ENCODE assay signal across 19 cellular contexts in the genomic region with DNA sequence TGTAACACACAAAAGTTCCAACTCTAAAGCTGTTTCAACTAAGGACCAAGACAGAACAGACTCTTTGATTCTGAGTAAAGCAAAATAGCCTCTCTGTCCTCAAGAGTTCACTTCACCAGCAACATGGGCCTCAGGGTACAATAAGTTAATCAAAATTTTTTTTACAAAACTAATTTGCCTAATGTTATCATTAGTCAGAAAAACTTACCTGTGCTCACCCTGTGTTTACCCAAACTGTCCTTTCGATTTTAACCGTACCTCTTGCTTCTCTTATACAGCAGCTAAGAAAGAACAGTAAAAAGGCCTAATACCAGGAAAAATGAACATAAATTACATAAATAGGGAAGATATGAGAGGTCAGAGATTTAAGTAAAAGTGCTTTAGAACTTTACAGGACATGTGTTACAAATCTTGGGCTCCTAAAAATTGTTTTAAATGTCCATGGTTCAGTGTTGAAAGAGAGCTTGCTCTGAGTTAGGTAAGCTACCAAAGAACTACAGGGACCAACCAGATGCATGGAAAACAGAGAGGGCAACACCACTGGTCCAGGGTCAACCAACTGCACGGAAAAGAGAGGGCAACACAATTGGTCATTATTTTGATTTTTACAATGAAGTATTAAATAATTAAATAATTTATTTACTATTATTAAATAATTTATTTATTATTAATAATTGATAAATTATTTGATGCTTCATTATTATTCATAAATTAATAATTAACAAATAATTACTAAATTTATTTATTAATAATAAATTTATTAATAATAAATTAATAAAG.
DNase-seq lines count a peak whose midpoint lies in the region; ATAC-seq, FAIRE-seq and TF ChIP-seq lines count a peak whose summit lies in the region.
"Had no signal": no experiment of that assay in that cellular context is flagged by ENCODE, and none has a peak within 500 bp of the region (broad histone marks: within the 10 kb centered on the region; RNA-seq: fewer than 3 reads in every experiment).

No MANE protein-coding gene starts in this region.

- no peak for TF ChIP-seq CTCF in A549 (IDR thresholded peaks at IDR 0.05)
- no peak for TF ChIP-seq CTCF in Panc1 (IDR thresholded peaks at IDR 0.05)
- no peak for TF ChIP-seq CTCF in dorsolateral prefrontal cortex (IDR thresholded peaks at IDR 0.05 in 54 of 56, conservative IDR thresholded peaks at IDR 0.05 in 2 of 56; ENCODE audit: low read depth in 1 of 56, partially characterized antibody in 56 of 56)
- no peak for TF ChIP-seq CTCF in prostate gland (IDR thresholded peaks at IDR 0.05)

- TF ChIP-seq EP300 in A549 (IDR thresholded peaks at IDR 0.05): no peak

- H3K36me3 ChIP-seq in Panc1 (ENCODE audit: control insufficient read depth, insufficient read depth, low read length) (peaks cover 13% of the 10 kb centered on the region), prostate gland (no peaks in the 10 kb centered on the region)
- H3K36me3 ChIP-seq: Peyer's patch had no signal

- H3K4me2 ChIP-seq in A549: peak overlapping the region; percentile 85
- H3K4me2 ChIP-seq: GM23338, SK-N-SH had no signal

- CTCF ChIA-PET in A549 (lab: Yijun Ruan, JAX): interaction anchor here (1.1 kb wide), 1 partner anchor 956 kb away, joined by 3 read pairs; no protein-coding TSS in a partner anchor
- CTCF ChIA-PET in Panc1 (lab: Charles Lee): no interaction called here

- FAIRE-seq in A549 (lab: Jason Lieb, UNC): no peak
- FAIRE-seq: HTR-8/SVneo had no signal

- in situ Hi-C loops in Panc1 (cut with HindIII; ENCODE audit: low pct_unique_long_range_greater_than_20kb, low sequenced_read_pairs): no loop called here

- TF ChIP-seq POLR2A in A549 (IDR thresholded peaks at IDR 0.05; ENCODE audit: low read length) (no peak), prostate gland (IDR thresholded peaks at IDR 0.05) (no peak)

- 85% methylated on average over 3 of the region's 3 CpGs for WGBS in A549 (ENCODE audit: missing lambda C conversion rate)
- whole genome bisulfite sequencing in prostate gland: 88% methylated on average over 3 of the region's 3 CpGs

- DNase-seq in A549 (ENCODE audit: low read depth in 1 of 2, low spot score in 1 of 2) (no peak), Panc1 (ENCODE audit: low read depth, low spot score) (no peak), dorsolateral prefrontal cortex (no peak), medulla oblongata (ENCODE audit: extremely low spot score) (peak; percentile 25), prostate gland (ENCODE audit: low spot score) (no peak), head of caudate nucleus (no peak), cerebellar nuclear complex (lab: John Stamatoyannopoulos, UW) (no peak), NCI-H128 (lab: John Stamatoyannopoulos, UW; ENCODE audit: unreplicated experiment) (no peak)
- DNase-seq: ACHN; AML-193; CD4-positive, CD25-positive, alpha-beta regulatory T cell; DMS79; NCI-H146; NCI-H2081 treated with DMSO at 0.1 percent for 48 hours; Peyer's patch; SK-N-SH had no signal

- POLR2A ChIA-PET in A549 (lab: Yijun Ruan, JAX) (no interaction called here), Panc1 (lab: Charles Lee) (interaction anchor here (0.6 kb wide), 1 partner anchor 1596 kb away, joined by 3 read pairs; no protein-coding TSS in a partner anchor)

- H3K4me1 ChIP-seq in A549: peaks cover 52% of the 10 kb centered on the region
- H3K4me1 ChIP-seq in Panc1 (ENCODE audit: control insufficient read depth, insufficient read depth, low read length): peaks cover 44% of the 10 kb centered on the region
- no peaks in the 10 kb centered on the region for H3K4me1 ChIP-seq in prostate gland (replicated peaks)
- H3K4me1 ChIP-seq: Peyer's patch had no signal

- no peak for ATAC-seq in A549
- no peak for ATAC-seq in Panc1

- H3K27ac ChIP-seq in A549: peak overlapping the region in 1 of 2 experiments; percentile 3; a peak in 2 of 6 replicates
- peak overlapping the region; percentile 59 for H3K27ac ChIP-seq in Panc1 (ENCODE audit: low read length)
- peak overlapping the region in 20 of 59 donors; percentile 36 to 87 (median 76) for H3K27ac ChIP-seq in dorsolateral prefrontal cortex
- H3K27ac ChIP-seq in prostate gland: no peak overlapping the region
- H3K27ac ChIP-seq: HL-60, Peyer's patch had no signal

- H3K27me3 ChIP-seq in Panc1 (ENCODE audit: control insufficient read depth, insufficient read depth, low read length): no peaks in the 10 kb centered on the region
- H3K27me3 ChIP-seq in dorsolateral prefrontal cortex: no peaks in the 10 kb centered on the region
- H3K27me3 ChIP-seq in prostate gland (replicated peaks; ENCODE audit: insufficient read depth): no peaks in the 10 kb centered on the region
- H3K27me3 ChIP-seq: Peyer's patch had no signal

- H3K4me3 ChIP-seq in A549 (no peak overlapping the region), Panc1 (ENCODE audit: low read depth in 2 of 2, low read length in 2 of 2) (no peak overlapping the region), dorsolateral prefrontal cortex (peak overlapping the region in 32 of 59 donors; percentile 39 to 74 (median 65)), prostate gland (no peak overlapping the region)
- H3K4me3 ChIP-seq: GM23338 had no signal

- TF ChIP-seq RAD21 in A549 (conservative IDR thresholded peaks at IDR 0.05 in 1 of 2, IDR thresholded peaks at IDR 0.05 in 1 of 2): no peak

- H3K9me3 ChIP-seq in A549: no peaks in the 10 kb centered on the region
- no peaks in the 10 kb centered on the region for H3K9me3 ChIP-seq in Panc1 (ENCODE audit: control insufficient read depth, insufficient read depth, low read depth, low read length)
- H3K9me3 ChIP-seq in prostate gland: no peaks in the 10 kb centered on the region
- H3K9me3 ChIP-seq: Peyer's patch, SK-N-SH had no signal

- no TSS peak for BruUV-seq in Panc1 (replicated peaks; lab: Mats Ljungman, UMichigan)

- intact Hi-C loops in Panc1 (cut with micrococcal nuclease; ENCODE audit: unreplicated experiment): no loop called here
- intact Hi-C loops in dorsolateral prefrontal cortex (cut with DNase I): loop anchor here (5.0 kb wide), 1 partner anchor 72 kb away; the partner anchor contains the start of gene FAT1 (in 2 of the 2)
- intact Hi-C loops in prostate gland (cut with DNase I): no loop called here
- intact Hi-C loops in head of caudate nucleus (cut with DNase I): no loop called here

TF ChIP-seq in A549, 52 proteins besides CTCF, POLR2A, EP300 and RAD21:
- TF ChIP-seq JUN (IDR thresholded peaks at IDR 0.05) (no peak), EHMT2 (IDR thresholded peaks at IDR 0.05; ENCODE audit: low read depth) (no peak), HOXB5 (CRISPR knock-in tag; IDR thresholded peaks at IDR 0.05) (no peak), ESRRA (IDR thresholded peaks at IDR 0.05; ENCODE audit: borderline replicate concordance, low read length) (no peak), NFE2L2 (conservative IDR thresholded peaks at IDR 0.05; ENCODE audit: low read length) (no peak), RARB (CRISPR knock-in tag; IDR thresholded peaks at IDR 0.05) (no peak), GATA3 (IDR thresholded peaks at IDR 0.05; ENCODE audit: borderline replicate concordance) (no peak), FOSB (CRISPR knock-in tag; IDR thresholded peaks at IDR 0.05) (no peak)
- TF ChIP-seq, protein P1, sequence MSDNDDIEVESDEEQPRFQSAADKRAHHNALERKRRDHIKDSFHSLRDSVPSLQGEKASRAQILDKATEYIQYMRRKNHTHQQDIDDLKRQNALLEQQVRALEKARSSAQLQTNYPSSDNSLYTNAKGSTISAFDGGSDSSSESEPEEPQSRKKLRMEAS (IDR thresholded peaks at IDR 0.05): no peak
- TF ChIP-seq, protein P2, sequence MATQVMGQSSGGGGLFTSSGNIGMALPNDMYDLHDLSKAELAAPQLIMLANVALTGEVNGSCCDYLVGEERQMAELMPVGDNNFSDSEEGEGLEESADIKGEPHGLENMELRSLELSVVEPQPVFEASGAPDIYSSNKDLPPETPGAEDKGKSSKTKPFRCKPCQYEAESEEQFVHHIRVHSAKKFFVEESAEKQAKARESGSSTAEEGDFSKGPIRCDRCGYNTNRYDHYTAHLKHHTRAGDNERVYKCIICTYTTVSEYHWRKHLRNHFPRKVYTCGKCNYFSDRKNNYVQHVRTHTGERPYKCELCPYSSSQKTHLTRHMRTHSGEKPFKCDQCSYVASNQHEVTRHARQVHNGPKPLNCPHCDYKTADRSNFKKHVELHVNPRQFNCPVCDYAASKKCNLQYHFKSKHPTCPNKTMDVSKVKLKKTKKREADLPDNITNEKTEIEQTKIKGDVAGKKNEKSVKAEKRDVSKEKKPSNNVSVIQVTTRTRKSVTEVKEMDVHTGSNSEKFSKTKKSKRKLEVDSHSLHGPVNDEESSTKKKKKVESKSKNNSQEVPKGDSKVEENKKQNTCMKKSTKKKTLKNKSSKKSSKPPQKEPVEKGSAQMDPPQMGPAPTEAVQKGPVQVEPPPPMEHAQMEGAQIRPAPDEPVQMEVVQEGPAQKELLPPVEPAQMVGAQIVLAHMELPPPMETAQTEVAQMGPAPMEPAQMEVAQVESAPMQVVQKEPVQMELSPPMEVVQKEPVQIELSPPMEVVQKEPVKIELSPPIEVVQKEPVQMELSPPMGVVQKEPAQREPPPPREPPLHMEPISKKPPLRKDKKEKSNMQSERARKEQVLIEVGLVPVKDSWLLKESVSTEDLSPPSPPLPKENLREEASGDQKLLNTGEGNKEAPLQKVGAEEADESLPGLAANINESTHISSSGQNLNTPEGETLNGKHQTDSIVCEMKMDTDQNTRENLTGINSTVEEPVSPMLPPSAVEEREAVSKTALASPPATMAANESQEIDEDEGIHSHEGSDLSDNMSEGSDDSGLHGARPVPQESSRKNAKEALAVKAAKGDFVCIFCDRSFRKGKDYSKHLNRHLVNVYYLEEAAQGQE (IDR thresholded peaks at IDR 0.05): no peak

Comparison
In these comparisons a context has a peak if more than half of its experiments do, and no peak if none do; other contexts are left out.
1. H3K4me3 ChIP-seq: peak in dorsolateral prefrontal cortex (32 of 59); none in A549 (single experiment), Panc1 (0 of 2) and prostate gland (0 of 2).
2. intact Hi-C loops: an anchor here in dorsolateral prefrontal cortex (5.0 kb wide); none called in Panc1, prostate gland and head of caudate nucleus.